Comparison of ENCODE assay signal across 1 cellular context in the genomic region with DNA sequence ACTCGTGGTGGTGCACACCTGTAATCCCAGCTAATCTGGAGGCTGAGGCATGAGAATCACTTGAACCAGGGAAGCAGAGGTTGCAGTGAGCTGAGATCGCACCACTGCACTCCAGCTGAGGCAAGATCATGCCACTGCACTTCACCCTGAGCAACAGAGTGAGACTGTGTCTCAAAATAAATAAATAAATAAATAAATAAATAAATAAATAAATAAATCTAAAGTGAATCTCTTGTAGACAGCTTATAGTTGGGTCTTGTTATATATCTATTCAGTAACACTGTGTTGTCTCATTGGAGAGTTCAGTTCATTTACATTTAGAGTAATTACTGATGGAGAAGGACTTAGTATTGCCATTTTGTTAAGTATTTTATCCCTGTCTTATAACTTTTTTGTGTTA.
TF ChIP-seq lines count a peak whose summit lies in the region.

No MANE protein-coding gene starts in this region.

TF ChIP-seq in HEK293, 187 proteins besides CTCF, POLR2A, EP300 and RAD21 (continued from another document):
- TF ChIP-seq ZNF202 (tag by site-specific recombination; IDR thresholded peaks at IDR 0.05; ENCODE audit: borderline replicate concordance) (peak; percentile 25; the same call in 1 of the 2 replicates), ZNF354C (tag by site-specific recombination; IDR thresholded peaks at IDR 0.05; ENCODE audit: borderline replicate concordance, low read depth) (no peak), ZNF140 (tag by site-specific recombination; IDR thresholded peaks at IDR 0.05) (peak; percentile 92), ZNF433 (tag by site-specific recombination; IDR thresholded peaks at IDR 0.05; ENCODE audit: low read depth) (peak; percentile 56; the same call in 1 of the 2 replicates), ZNF555 (tag by site-specific recombination; conservative IDR thresholded peaks at IDR 0.05) (peak; percentile 85), SP7 (tag by site-specific recombination; IDR thresholded peaks at IDR 0.05) (no peak), ZXDB (tag by site-specific recombination; IDR thresholded peaks at IDR 0.05) (peak; percentile 57; the same call in 1 of the 2 replicates)
- TF ChIP-seq, protein P1, sequence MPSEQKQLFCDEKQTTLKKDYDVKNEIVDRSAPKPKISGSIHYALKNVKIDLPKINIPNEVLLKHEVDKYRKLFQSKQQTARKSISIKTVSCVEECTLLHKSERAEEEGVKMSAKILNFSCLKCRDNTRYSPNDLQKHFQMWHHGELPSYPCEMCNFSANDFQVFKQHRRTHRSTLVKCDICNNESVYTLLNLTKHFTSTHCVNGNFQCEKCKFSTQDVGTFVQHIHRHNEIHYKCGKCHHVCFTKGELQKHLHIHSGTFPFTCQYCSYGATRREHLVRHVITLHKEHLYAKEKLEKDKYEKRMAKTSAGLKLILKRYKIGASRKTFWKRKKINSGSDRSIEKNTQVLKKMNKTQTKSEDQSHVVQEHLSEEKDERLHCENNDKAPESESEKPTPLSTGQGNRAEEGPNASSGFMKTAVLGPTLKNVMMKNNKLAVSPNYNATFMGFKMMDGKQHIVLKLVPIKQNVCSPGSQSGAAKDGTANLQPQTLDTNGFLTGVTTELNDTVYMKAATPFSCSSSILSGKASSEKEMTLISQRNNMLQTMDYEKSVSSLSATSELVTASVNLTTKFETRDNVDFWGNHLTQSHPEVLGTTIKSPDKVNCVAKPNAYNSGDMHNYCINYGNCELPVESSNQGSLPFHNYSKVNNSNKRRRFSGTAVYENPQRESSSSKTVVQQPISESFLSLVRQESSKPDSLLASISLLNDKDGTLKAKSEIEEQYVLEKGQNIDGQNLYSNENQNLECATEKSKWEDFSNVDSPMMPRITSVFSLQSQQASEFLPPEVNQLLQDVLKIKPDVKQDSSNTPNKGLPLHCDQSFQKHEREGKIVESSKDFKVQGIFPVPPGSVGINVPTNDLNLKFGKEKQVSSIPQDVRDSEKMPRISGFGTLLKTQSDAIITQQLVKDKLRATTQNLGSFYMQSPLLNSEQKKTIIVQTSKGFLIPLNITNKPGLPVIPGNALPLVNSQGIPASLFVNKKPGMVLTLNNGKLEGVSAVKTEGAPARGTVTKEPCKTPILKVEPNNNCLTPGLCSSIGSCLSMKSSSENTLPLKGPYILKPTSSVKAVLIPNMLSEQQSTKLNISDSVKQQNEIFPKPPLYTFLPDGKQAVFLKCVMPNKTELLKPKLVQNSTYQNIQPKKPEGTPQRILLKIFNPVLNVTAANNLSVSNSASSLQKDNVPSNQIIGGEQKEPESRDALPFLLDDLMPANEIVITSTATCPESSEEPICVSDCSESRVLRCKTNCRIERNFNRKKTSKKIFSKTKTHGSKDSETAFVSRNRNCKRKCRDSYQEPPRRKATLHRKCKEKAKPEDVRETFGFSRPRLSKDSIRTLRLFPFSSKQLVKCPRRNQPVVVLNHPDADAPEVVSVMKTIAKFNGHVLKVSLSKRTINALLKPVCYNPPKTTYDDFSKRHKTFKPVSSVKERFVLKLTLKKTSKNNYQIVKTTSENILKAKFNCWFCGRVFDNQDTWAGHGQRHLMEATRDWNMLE (tag by site-specific recombination; conservative IDR thresholded peaks at IDR 0.05; ENCODE audit: low read depth) = peak; percentile 75; the same call in 1 of the 2 replicates
- TF ChIP-seq, protein P2, sequence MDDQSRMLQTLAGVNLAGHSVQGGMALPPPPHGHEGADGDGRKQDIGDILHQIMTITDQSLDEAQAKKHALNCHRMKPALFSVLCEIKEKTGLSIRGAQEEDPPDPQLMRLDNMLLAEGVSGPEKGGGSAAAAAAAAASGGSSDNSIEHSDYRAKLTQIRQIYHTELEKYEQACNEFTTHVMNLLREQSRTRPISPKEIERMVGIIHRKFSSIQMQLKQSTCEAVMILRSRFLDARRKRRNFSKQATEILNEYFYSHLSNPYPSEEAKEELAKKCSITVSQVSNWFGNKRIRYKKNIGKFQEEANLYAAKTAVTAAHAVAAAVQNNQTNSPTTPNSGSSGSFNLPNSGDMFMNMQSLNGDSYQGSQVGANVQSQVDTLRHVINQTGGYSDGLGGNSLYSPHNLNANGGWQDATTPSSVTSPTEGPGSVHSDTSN (CRISPR knock-in tag; IDR thresholded peaks at IDR 0.05) = no peak
- TF ChIP-seq, protein P3, sequence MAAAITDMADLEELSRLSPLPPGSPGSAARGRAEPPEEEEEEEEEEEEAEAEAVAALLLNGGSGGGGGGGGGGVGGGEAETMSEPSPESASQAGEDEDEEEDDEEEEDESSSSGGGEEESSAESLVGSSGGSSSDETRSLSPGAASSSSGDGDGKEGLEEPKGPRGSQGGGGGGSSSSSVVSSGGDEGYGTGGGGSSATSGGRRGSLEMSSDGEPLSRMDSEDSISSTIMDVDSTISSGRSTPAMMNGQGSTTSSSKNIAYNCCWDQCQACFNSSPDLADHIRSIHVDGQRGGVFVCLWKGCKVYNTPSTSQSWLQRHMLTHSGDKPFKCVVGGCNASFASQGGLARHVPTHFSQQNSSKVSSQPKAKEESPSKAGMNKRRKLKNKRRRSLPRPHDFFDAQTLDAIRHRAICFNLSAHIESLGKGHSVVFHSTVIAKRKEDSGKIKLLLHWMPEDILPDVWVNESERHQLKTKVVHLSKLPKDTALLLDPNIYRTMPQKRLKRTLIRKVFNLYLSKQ (tag by site-specific recombination; IDR thresholded peaks at IDR 0.05; ENCODE audit: borderline replicate concordance) = 0 out of 2 replicates have a peak, but pooled peaks have one; percentile 26
